9 cellular contexts compared by ENCODE assay signal in the genomic region with DNA sequence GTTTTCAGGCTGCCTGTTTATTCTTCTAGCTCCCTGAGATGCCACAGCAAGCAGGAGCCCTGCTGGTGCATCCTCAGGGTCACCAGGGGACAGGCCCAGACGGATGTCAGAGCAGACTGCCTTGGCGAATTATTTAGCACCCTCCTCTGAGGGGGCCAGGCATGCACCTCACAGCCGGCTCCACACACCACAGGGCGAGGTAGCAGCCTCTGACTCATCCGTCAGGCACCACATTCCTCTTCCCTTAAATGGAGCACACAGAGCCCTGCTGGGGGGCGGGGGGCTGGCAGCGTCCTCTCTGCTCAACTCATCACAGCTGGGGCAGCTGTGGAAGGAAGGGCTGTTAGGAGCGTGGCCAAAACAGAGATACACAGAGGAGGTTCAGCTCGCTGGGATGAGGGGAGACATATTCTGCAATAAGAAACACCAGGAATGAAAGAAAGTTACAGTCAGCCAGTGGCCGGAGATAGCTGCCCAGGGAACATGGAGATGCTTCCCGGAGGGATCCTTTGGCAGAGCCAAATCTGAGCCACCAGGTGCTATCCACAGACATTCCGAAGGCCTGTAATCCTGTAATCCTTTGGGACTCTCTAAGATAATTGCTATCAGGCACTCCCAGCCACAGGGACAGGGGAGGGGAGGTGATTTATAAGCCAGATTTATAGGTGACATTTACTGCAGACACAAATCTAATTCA. TPM values are rescaled to one million over a fixed set of nuclear protein-coding genes. Genes with fewer than 3 reads are reported as not detected.
DNase-seq lines count a peak whose midpoint lies in the region; ATAC-seq, FAIRE-seq and TF ChIP-seq lines count a peak whose summit lies in the region.
"Had no signal": no experiment of that assay in that cellular context is flagged by ENCODE, and none has a peak within 500 bp of the region (broad histone marks: within the 10 kb centered on the region; RNA-seq: fewer than 3 reads in every experiment).

No MANE protein-coding gene starts in this region.

- TF ChIP-seq CTCF in D721Med (IDR thresholded peaks at IDR 0.05; ENCODE audit: insufficient read depth, missing control alignments), result no peak
- TF ChIP-seq CTCF in omental fat pad (IDR thresholded peaks at IDR 0.05), result no peak

- ATAC-seq in omental fat pad (ENCODE audit: low FRiP score) (peak; percentile 98), GM19023 (IDR thresholded peaks at IDR 0.05; ENCODE audit: unreplicated experiment) (no peak), GM21447 (IDR thresholded peaks at IDR 0.05; ENCODE audit: unreplicated experiment) (no peak)

- DNase-seq in D721Med (ENCODE audit: insufficient read length, low spot score) (peak; percentile 41), RKO (ENCODE audit: low spot score) (peak; percentile 10), fibroblast of the conjunctiva (ENCODE audit: low read depth) (peak; percentile 90), omental fat pad (ENCODE audit: low spot score) (peak; percentile 25)
- DNase-seq in activated CD4-positive, alpha-beta T cell treated with anti-CD3 and anti-CD28 coated beads, Interleukin-2, amount 50 U/mL, for 1 hour, result no peak
- no peak for DNase-seq in stimulated activated CD4-positive, alpha-beta T cell treated with anti-CD3 and anti-CD28 coated beads, Interleukin-4, amount 100 ng/mL, for 4 hours
- DNase-seq: immature natural killer cell had no signal

- FAIRE-seq in D721Med (lab: Jason Lieb, UNC), result peak; percentile 95

RNA-seq across cellular contexts. Expression of a gene that starts 13.9 kb away (rescaled TPM):
- total RNA-seq in omental fat pad, result 10 to 100 TPM; 56.1 to 88.4 (median 81.3) TPM

Comparison
In these comparisons a context has a peak if more than half of its experiments do, and no peak if none do; other contexts are left out.
1. DNase-seq: peak in D721Med (single experiment), RKO (single experiment), fibroblast of the conjunctiva (single experiment) and omental fat pad (single experiment); none in activated CD4-positive, alpha-beta T cell treated with anti-CD3 and anti-CD28 coated beads, Interleukin-2, amount 50 U/mL, for 1 hour (single experiment) and stimulated activated CD4-positive, alpha-beta T cell treated with anti-CD3 and anti-CD28 coated beads, Interleukin-4, amount 100 ng/mL, for 4 hours (0 of 2).